Comparison of ENCODE assay signal across 9 cellular contexts in the genomic region with DNA sequence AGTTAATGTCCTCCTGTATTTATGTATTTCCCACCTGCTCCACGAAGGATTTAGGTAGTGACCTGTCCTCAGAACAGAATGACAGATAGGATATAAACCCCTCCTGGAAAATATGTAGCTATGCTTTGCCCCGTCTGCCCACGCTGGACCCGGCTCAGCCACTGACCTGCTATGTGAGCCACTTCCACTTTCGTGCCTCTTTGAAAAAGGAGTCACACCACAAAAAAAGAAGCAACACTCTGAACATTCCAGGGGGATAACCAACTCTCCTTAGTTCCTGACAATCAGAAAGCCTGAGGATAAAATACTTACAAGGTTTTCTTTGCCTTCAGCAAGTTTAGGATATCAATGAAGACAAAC. TPM values are rescaled to one million over a fixed set of nuclear protein-coding genes. Genes with fewer than 3 reads are reported as not detected.
A peak's percentile ranks its signal among the peaks of the same experiment; 100 is the strongest.
DNase-seq lines count a peak whose midpoint lies in the region; ATAC-seq and TF ChIP-seq lines count a peak whose summit lies in the region.
"Had no signal": no experiment of that assay in that cellular context is flagged by ENCODE, and none has a peak within 500 bp of the region (broad histone marks: within the 10 kb centered on the region; RNA-seq: fewer than 3 reads in every experiment).

No MANE protein-coding gene starts in this region.

- H3K9me3 ChIP-seq in BLaER1 (no peaks in the 10 kb centered on the region), osteoblast (ENCODE audit: low read depth, low read length) (no peaks in the 10 kb centered on the region)

- H3K4me2 ChIP-seq in BLaER1, result peak overlapping the region; percentile 65
- H3K4me2 ChIP-seq in osteoblast (ENCODE audit: insufficient read depth, low read length), result peak overlapping the region; percentile 78

- ATAC-seq in GM18505 (IDR thresholded peaks at IDR 0.05; ENCODE audit: unreplicated experiment) (no peak), GM21515 (IDR thresholded peaks at IDR 0.05; ENCODE audit: unreplicated experiment) (no peak)

- H3K79me2 ChIP-seq in osteoblast (ENCODE audit: insufficient read depth, low read length), result peaks cover 57% of the 10 kb centered on the region

- no peaks in the 10 kb centered on the region for H3K27me3 ChIP-seq in BLaER1
- H3K27me3 ChIP-seq in osteoblast (ENCODE audit: insufficient read depth, low read length), result no peaks in the 10 kb centered on the region

- H3K27ac ChIP-seq in BLaER1 (peak overlapping the region; percentile 43; the same call in 1 of the 2 replicates), osteoblast (ENCODE audit: low read depth, low read length) (peak overlapping the region; percentile 32)

- peaks cover 76% of the 10 kb centered on the region for H4K20me1 ChIP-seq in BLaER1
- H4K20me1 ChIP-seq in osteoblast (ENCODE audit: insufficient read depth, low read length), result peaks cover 56% of the 10 kb centered on the region

- H3K36me3 ChIP-seq in BLaER1 (no peaks in the 10 kb centered on the region), osteoblast (ENCODE audit: insufficient read depth, low read length) (no peaks in the 10 kb centered on the region)

- TF ChIP-seq CTCF in epithelial cell of esophagus (IDR thresholded peaks at IDR 0.05; ENCODE audit: insufficient read depth, low read depth, low read length, missing control alignments) (no peak), osteoblast (IDR thresholded peaks at IDR 0.05; ENCODE audit: extremely low read depth, low read depth, low read length) (no peak)

- H3K4me1 ChIP-seq in BLaER1, result peaks cover 29% of the 10 kb centered on the region
- peaks cover 31% of the 10 kb centered on the region for H3K4me1 ChIP-seq in osteoblast (ENCODE audit: insufficient read depth, low read length)

- DNase-seq in NCI-H226 (peak; percentile 20), epithelial cell of esophagus (ENCODE audit: low read depth) (no peak), osteoblast (ENCODE audit: insufficient read length, low spot score, missing footprints) (no peak), mucosa of gallbladder (ENCODE audit: low spot score) (no peak), C1 segment of cervical spinal cord (lab: John Stamatoyannopoulos, UW) (no peak)
- DNase-seq: CD8-positive, alpha-beta memory T cell had no signal

- H3K9ac ChIP-seq in BLaER1, result no peak overlapping the region

- peak overlapping the region; percentile 44 for H2AFZ ChIP-seq in osteoblast (ENCODE audit: low read length)

- H3K4me3 ChIP-seq in BLaER1 (no peak overlapping the region), epithelial cell of esophagus (ENCODE audit: low read length) (peak overlapping the region; percentile 42), osteoblast (ENCODE audit: insufficient read depth, low read length) (peak overlapping the region; percentile 59)

- TF ChIP-seq POLR2A in GM18505 (IDR thresholded peaks at IDR 0.05; ENCODE audit: borderline replicate concordance, extremely low read depth, insufficient read depth, insufficient read length), result no peak

RNA-seq across cellular contexts. Expression of gene ACSL1, which starts 11.1 kb away (rescaled TPM):
- total RNA-seq in osteoblast (57.5 and 61.0 TPM in 2 replicates), mucosa of gallbladder (63.1 TPM)
